6 cellular contexts compared by ENCODE assay signal in the genomic region with DNA sequence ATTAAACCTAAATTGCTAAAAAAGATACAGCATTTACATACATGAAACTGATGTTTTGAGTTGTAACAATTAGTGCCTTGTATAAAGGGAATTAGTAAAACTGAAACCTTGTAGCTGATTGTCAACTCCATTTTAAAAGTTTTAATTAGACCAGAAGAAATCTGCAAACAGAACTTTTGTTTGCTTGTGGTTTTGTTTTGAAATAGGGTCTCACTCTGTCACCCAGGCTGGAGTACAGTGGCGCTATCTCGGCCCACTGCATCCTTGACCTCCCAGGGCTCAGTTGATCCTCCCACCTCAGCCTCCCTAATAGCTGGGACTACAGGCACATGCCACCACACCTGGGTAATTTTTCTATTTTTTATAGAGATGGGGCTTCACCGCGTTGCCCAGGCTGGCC.
"Had no signal": no experiment of that assay in that cellular context is flagged by ENCODE, and none has a peak within 500 bp of the region (broad histone marks: within the 10 kb centered on the region; RNA-seq: fewer than 3 reads in every experiment).

No MANE protein-coding gene starts in this region.

- DNase-seq: GDM1, GF-D8 had no signal

- FAIRE-seq: G401.6, GM12891, GM12892, GM18507 had no signal
